ENCODE assay signal across 8 cellular contexts in the genomic region with DNA sequence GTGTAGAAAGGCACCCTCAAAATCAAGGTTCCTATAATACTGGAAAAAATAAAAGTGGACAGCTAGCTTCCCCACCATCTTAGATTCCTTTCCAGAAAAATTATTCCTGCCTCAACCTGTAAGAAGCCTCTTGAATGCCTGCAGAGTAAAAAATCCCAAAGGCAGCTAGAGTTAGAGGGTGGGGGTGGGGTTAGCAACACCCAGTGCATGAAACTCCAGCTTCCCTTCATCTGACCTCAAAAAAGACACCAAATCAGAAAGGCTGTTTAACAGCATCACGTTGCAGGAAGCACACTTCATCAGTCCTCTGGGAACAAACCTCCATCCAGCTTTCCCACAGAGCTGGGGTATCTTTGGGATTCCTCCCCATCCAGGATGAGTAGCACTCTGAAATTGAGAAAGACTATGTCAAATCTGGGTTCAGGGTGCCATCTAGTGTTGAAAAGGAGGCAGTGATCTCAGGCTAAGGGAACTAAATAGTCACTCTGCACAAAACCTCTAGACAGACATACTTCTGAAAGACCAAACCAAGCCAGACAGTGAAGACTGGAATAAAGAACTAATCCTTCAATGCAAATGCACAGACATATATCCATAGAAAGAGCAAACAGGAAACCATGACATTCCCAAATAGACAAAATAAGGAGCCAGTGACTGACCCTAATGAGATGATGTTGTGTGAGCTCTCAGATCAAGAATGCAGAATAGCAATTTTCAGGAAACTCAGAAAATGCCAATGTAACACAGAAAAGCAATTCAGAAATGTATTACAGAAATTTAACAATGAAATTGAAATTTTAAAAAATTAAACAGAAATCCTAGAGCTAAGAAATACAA.
DNase-seq lines count a peak whose midpoint lies in the region; ATAC-seq, FAIRE-seq and TF ChIP-seq lines count a peak whose summit lies in the region.

No MANE protein-coding gene starts in this region.

- peak; percentile 80 for ATAC-seq in HG02852 (IDR thresholded peaks at IDR 0.05; ENCODE audit: unreplicated experiment)
- peak; percentile 92 for ATAC-seq in GM12878

- peak; percentile 58 to 72 (median 69) for TF ChIP-seq CTCF in GM12878 (IDR thresholded peaks at IDR 0.05 in 2 of 3, conservative IDR thresholded peaks at IDR 0.05 in 1 of 3; ENCODE audit: control insufficient read depth in 2 of 3, extremely low read depth in 1 of 3, insufficient read depth in 1 of 3, low read depth in 3 of 3, low read length in 3 of 3)

- RAD21 ChIA-PET in GM12878 (lab: Charles Lee; ENCODE audit: unreplicated experiment): interaction anchor here (0.9 to 1.4 kb wide), 2 partner anchors 9 to 437 kb away, joined by 3 read pairs; no protein-coding TSS in a partner anchor

- POLR2A ChIA-PET in GM12878 (lab: Charles Lee): no interaction called here

- H3K9me3 ChIP-seq in GM12878 (replicated peaks; ENCODE audit: control insufficient read depth, insufficient read depth, low read length): no peaks in the 10 kb centered on the region

- H3K4me3 ChIP-seq in GM12878: no peak overlapping the region

- TF ChIP-seq RAD21 in GM12878 (IDR thresholded peaks at IDR 0.05; ENCODE audit: insufficient read depth, low read depth, low read length): peak; percentile 72

- no peaks in the 10 kb centered on the region for H3K36me3 ChIP-seq in GM12878 (ENCODE audit: control insufficient read depth in 2 of 2, insufficient read depth in 2 of 2, low read length in 1 of 2)

- H3K27me3 ChIP-seq in GM12878 (replicated peaks in 1 of 2; ENCODE audit: control insufficient read depth in 2 of 2, insufficient read depth in 2 of 2, low read length in 1 of 2): no peaks in the 10 kb centered on the region

- BruUV-seq in GM12878 (replicated peaks; lab: Mats Ljungman, UMichigan): no TSS peak

- in situ Hi-C loops in ACHN (cut with HindIII; ENCODE audit: low pct_ligation_motif_present, low pct_unique_long_range_greater_than_20kb, low sequenced_read_pairs): no loop called here
- in situ Hi-C loops in GM12878 (cut with MboI): no loop called here

- H3K4me1 ChIP-seq in GM12878 (ENCODE audit: control insufficient read depth, insufficient read depth, low read length): no peaks in the 10 kb centered on the region

- H3K79me2 ChIP-seq in GM12878 (ENCODE audit: control insufficient read depth, insufficient read depth, low read length): no peaks in the 10 kb centered on the region

- no peak for TF ChIP-seq POLR2A in GM12878 (IDR thresholded peaks at IDR 0.05; ENCODE audit: low read depth, low read length)

- no peaks in the 10 kb centered on the region for H4K20me1 ChIP-seq in GM12878 (ENCODE audit: control insufficient read depth, insufficient read depth)

- WGBS in GM12878 (ENCODE audit: insufficient coverage, insufficient replicate concordance, low lambda C conversion rate, missing lambda C conversion rate): 0% methylated on average over 1 of the region's 1 CpG

- H3K4me2 ChIP-seq in GM12878 (ENCODE audit: control insufficient read depth, insufficient read depth): no peak overlapping the region

- FAIRE-seq in GM12878 (lab: Jason Lieb, UNC): peak; percentile 72

- no peak overlapping the region for H3K9ac ChIP-seq in GM12878 (ENCODE audit: control insufficient read depth, insufficient read depth, low read length)

- intact Hi-C loops in GM12878 (cut with micrococcal nuclease; ENCODE audit: unreplicated experiment): loop anchor here (5.0 to 10.0 kb wide), 3 partner anchors 242 to 635 kb away; no protein-coding TSS in a partner anchor

- H3K27ac ChIP-seq in GM12878 (ENCODE audit: control insufficient read depth, insufficient read depth): no peak overlapping the region

- TF ChIP-seq EP300 in GM12878 (IDR thresholded peaks at IDR 0.05; ENCODE audit: borderline replicate concordance in 1 of 2, control insufficient read depth in 1 of 2, low read depth in 2 of 2, low read length in 2 of 2): no peak

- SMC1A ChIA-PET in GM12878 (lab: Charles Lee; ENCODE audit: uncharacterized antibody, unreplicated experiment): interaction anchor here (0.6 to 1.3 kb wide), 6 partner anchors 10 to 437 kb away, joined by 3 to 6 read pairs (median 3); no protein-coding TSS in a partner anchor

- CTCF ChIA-PET in GM12878 (lab: Yijun Ruan, JAX): interaction anchor here (0.6 to 2.0 kb wide), 19 partner anchors 11 to 651 kb away, joined by 3 to 8 read pairs (median 4); a partner anchor contains a TSS

- H2AFZ ChIP-seq in GM12878 (ENCODE audit: control insufficient read depth, low read depth, low read length): no peak overlapping the region

- DNase-seq in ACHN (peak; percentile 31), GM04504 (ENCODE audit: low read depth) (peak; percentile 47), NCI-H345 (lab: John Stamatoyannopoulos, UW) (peak; percentile 35), GM12878 (ENCODE audit: low read depth, low spot score) (peak; percentile 20), islet precursor cell (peak; percentile 54), nucleus accumbens (lab: John Stamatoyannopoulos, UW) (no peak)
- DNase-seq in stimulated activated CD4-positive, alpha-beta T cell treated with anti-CD3 and anti-CD28 coated beads, Interleukin-4, amount 100 ng/mL, for 1 hour: no peak

TF ChIP-seq in GM12878, 131 proteins besides CTCF, POLR2A, EP300 and RAD21:
- TF ChIP-seq, protein P1, sequence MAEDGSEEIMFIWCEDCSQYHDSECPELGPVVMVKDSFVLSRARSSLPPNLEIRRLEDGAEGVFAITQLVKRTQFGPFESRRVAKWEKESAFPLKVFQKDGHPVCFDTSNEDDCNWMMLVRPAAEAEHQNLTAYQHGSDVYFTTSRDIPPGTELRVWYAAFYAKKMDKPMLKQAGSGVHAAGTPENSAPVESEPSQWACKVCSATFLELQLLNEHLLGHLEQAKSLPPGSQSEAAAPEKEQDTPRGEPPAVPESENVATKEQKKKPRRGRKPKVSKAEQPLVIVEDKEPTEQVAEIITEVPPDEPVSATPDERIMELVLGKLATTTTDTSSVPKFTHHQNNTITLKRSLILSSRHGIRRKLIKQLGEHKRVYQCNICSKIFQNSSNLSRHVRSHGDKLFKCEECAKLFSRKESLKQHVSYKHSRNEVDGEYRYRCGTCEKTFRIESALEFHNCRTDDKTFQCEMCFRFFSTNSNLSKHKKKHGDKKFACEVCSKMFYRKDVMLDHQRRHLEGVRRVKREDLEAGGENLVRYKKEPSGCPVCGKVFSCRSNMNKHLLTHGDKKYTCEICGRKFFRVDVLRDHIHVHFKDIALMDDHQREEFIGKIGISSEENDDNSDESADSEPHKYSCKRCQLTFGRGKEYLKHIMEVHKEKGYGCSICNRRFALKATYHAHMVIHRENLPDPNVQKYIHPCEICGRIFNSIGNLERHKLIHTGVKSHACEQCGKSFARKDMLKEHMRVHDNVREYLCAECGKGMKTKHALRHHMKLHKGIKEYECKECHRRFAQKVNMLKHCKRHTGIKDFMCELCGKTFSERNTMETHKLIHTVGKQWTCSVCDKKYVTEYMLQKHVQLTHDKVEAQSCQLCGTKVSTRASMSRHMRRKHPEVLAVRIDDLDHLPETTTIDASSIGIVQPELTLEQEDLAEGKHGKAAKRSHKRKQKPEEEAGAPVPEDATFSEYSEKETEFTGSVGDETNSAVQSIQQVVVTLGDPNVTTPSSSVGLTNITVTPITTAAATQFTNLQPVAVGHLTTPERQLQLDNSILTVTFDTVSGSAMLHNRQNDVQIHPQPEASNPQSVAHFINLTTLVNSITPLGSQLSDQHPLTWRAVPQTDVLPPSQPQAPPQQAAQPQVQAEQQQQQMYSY (CRISPR knock-in tag; IDR thresholded peaks at IDR 0.05): no peak
- peak; percentile 47; the same call in 1 of the 2 replicates for TF ChIP-seq SMC3 (IDR thresholded peaks at IDR 0.05; ENCODE audit: borderline replicate concordance, low read length)
- no peak for TF ChIP-seq TCF7 (IDR thresholded peaks at IDR 0.05; ENCODE audit: borderline replicate concordance)
TF ChIP-seq in GM12878: peak in this region for 1.

Comparison
In these comparisons a context has a peak if more than half of its experiments do, and no peak if none do; other contexts are left out.
1. DNase-seq: peak in ACHN (single experiment), GM04504 (single experiment), NCI-H345 (single experiment), GM12878 (single experiment) and islet precursor cell (single experiment); none in nucleus accumbens (0 of 56) and stimulated activated CD4-positive, alpha-beta T cell treated with anti-CD3 and anti-CD28 coated beads, Interleukin-4, amount 100 ng/mL, for 1 hour (single experiment).